Comparison of ENCODE assay signal across 8 cellular contexts in genomic region chr3:49028673-49029562, GRCh38. TPM values are rescaled to one million over a fixed set of nuclear protein-coding genes. Genes with fewer than 3 reads are reported as not detected.
DNase-seq lines count a peak whose midpoint lies in the region; ATAC-seq and TF ChIP-seq lines count a peak whose summit lies in the region.

Gene IMPDH2, minus strand, starts transcription at chr3:49029398. Its CDS starts 48 bp downstream, at chr3:49029350.

- no peaks in the 10 kb centered on the region for H3K27me3 ChIP-seq in spleen (replicated peaks in 1 of 7)

- H3K36me3 Mint-ChIP-seq in WTC11 = peaks cover 61% of the 10 kb centered on the region

- peaks cover 11 to 59% (median 42%) of the 10 kb centered on the region in 6 donors for H3K4me1 ChIP-seq in spleen

- intact Hi-C loops in spleen (cut with DNase I; ENCODE audit: low total_unique reads) = loop anchor here (10.0 kb wide), 1 partner anchor 76 kb away; the partner anchor contains the start of gene QARS1

- TF ChIP-seq CTCF in AG04449 (IDR thresholded peaks at IDR 0.05; ENCODE audit: insufficient read depth, low read length, missing control alignments) (peak; percentile 14), WTC11 (IDR thresholded peaks at IDR 0.05) (no peak), cardiac fibroblast (IDR thresholded peaks at IDR 0.05; ENCODE audit: low read depth, low read length) (no peak), spleen (IDR thresholded peaks at IDR 0.05 in 8 of 11, conservative IDR thresholded peaks at IDR 0.05 in 3 of 11) (peak in 6 of 11 experiments; percentile 12 to 42 (median 23))

- WGBS in spleen, 5 donors = 1 to 4% (median 2%) methylated on average over 27 to 55 of the region's 55 CpGs

- H3K27ac Mint-ChIP-seq in WTC11 = peak within 1 kb of the TSS; percentile 92

- no peaks in the 10 kb centered on the region for H3K27me3 Mint-ChIP-seq in WTC11 (ENCODE audit: low read depth)

- peaks cover 0 to 80% (median 69%) of the 10 kb centered on the region in 6 donors for H3K36me3 ChIP-seq in spleen

- peak within 1 kb of the TSS; percentile 90 for H3K4me3 Mint-ChIP-seq in WTC11

- H3K4me3 ChIP-seq in AG04449 (ENCODE audit: low read depth, low read length) (peak within 1 kb of the TSS; percentile 90), cardiac fibroblast (replicated peaks in 1 of 2; ENCODE audit: low read depth in 2 of 2, low read length in 2 of 2) (peak within 1 kb of the TSS; percentile 91 to 93), spleen (peak within 1 kb of the TSS; percentile 51 to 72 (median 54))

- TF ChIP-seq POLR2A in spleen (IDR thresholded peaks at IDR 0.05) = peak; percentile 69 to 97 (median 97)

- peaks cover 17% of the 10 kb centered on the region for H3K4me1 Mint-ChIP-seq in WTC11

- POLR2A ChIA-PET in AG04449 (lab: Yijun Ruan, JAX) (interaction anchor here (0.6 to 1.9 kb wide), 16 partner anchors 8 to 344 kb away, joined by 3 to 25 read pairs (median 6); partner anchors contain the start of genes DALRD3, LAMB2, P4HTM and QRICH1), WTC11 (lab: Charles Lee) (interaction anchor here (0.6 to 1.9 kb wide), 10 partner anchors 9 to 105 kb away, joined by 3 to 23 read pairs (median 4); partner anchors contain the start of genes DALRD3, QRICH1 and WDR6)

- H3K27ac ChIP-seq in spleen = peak within 1 kb of the TSS; percentile 77 to 94 (median 92)

- H3K9me3 ChIP-seq in spleen = no peaks in the 10 kb centered on the region

- H3K9me3 Mint-ChIP-seq in WTC11 = no peaks in the 10 kb centered on the region

- DNase-seq in AG04449 (ENCODE audit: low read depth, low spot score) (no peak), NCI-H226 (peak; percentile 84), WTC11 (ENCODE audit: low spot score) (peak; percentile 91), cardiac fibroblast (ENCODE audit: low read depth in 2 of 2) (peak; percentile 93 to 95), inferior parietal cortex (ENCODE audit: extremely low spot score) (peak; percentile 97), spleen (peak; percentile 99)

- CTCF ChIA-PET in AG04449 (lab: Yijun Ruan, JAX) (interaction anchor here (0.6 to 1.7 kb wide), 5 partner anchors 13 to 142 kb away, joined by 3 to 6 read pairs (median 3); partner anchors contain the start of gene WDR6), WTC11 (lab: Charles Lee) (interaction anchor here (0.6 to 1.7 kb wide), 7 partner anchors 15 to 593 kb away, joined by 3 to 9 read pairs (median 6); partner anchors contain the start of genes KLHDC8B, QRICH1 and USP4)

- ATAC-seq in GM18873 (IDR thresholded peaks at IDR 0.05; ENCODE audit: low FRiP score, unreplicated experiment) (peak; percentile 65), HG03135 (IDR thresholded peaks at IDR 0.05; ENCODE audit: unreplicated experiment) (peak; percentile 88), WTC11 (peak; percentile 91)

TF ChIP-seq in WTC11, 78 proteins besides CTCF, POLR2A, EP300 and RAD21 (continues in another document):
- peak; percentile 88; the same call in 1 of the 2 replicates for TF ChIP-seq MLX (CRISPR knock-in tag; IDR thresholded peaks at IDR 0.05)
- no peak for TF ChIP-seq NFYB (CRISPR knock-in tag; conservative IDR thresholded peaks at IDR 0.05; ENCODE audit: low read depth)
- TF ChIP-seq FOXP4 (CRISPR knock-in tag; IDR thresholded peaks at IDR 0.05) = peak; percentile 90; the same call in 1 of the 2 replicates
- TF ChIP-seq ETV6 (CRISPR knock-in tag; IDR thresholded peaks at IDR 0.05) = peak; percentile 93
- TF ChIP-seq, protein P1, sequence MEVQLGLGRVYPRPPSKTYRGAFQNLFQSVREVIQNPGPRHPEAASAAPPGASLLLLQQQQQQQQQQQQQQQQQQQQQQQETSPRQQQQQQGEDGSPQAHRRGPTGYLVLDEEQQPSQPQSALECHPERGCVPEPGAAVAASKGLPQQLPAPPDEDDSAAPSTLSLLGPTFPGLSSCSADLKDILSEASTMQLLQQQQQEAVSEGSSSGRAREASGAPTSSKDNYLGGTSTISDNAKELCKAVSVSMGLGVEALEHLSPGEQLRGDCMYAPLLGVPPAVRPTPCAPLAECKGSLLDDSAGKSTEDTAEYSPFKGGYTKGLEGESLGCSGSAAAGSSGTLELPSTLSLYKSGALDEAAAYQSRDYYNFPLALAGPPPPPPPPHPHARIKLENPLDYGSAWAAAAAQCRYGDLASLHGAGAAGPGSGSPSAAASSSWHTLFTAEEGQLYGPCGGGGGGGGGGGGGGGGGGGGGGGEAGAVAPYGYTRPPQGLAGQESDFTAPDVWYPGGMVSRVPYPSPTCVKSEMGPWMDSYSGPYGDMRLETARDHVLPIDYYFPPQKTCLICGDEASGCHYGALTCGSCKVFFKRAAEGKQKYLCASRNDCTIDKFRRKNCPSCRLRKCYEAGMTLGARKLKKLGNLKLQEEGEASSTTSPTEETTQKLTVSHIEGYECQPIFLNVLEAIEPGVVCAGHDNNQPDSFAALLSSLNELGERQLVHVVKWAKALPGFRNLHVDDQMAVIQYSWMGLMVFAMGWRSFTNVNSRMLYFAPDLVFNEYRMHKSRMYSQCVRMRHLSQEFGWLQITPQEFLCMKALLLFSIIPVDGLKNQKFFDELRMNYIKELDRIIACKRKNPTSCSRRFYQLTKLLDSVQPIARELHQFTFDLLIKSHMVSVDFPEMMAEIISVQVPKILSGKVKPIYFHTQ (CRISPR knock-in tag; IDR thresholded peaks at IDR 0.05) = peak; percentile 87; the same call in 1 of the 2 replicates
- TF ChIP-seq ZNF396 (CRISPR knock-in tag; IDR thresholded peaks at IDR 0.05; ENCODE audit: borderline replicate concordance) = no peak
- TF ChIP-seq, protein P2, sequence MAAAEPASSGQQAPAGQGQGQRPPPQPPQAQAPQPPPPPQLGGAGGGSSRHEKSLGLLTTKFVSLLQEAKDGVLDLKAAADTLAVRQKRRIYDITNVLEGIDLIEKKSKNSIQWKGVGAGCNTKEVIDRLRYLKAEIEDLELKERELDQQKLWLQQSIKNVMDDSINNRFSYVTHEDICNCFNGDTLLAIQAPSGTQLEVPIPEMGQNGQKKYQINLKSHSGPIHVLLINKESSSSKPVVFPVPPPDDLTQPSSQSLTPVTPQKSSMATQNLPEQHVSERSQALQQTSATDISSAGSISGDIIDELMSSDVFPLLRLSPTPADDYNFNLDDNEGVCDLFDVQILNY (CRISPR knock-in tag; IDR thresholded peaks at IDR 0.05) = peak; percentile 96
- peak; percentile 74; the same call in 1 of the 2 replicates for TF ChIP-seq E2F4 (CRISPR knock-in tag; IDR thresholded peaks at IDR 0.05; ENCODE audit: borderline replicate concordance, low read depth)
- TF ChIP-seq FOXK1 (CRISPR knock-in tag; IDR thresholded peaks at IDR 0.05) = peak; percentile 87
- TF ChIP-seq ZNF317 (CRISPR knock-in tag; IDR thresholded peaks at IDR 0.05; ENCODE audit: borderline replicate concordance, low read depth) = 0 out of 2 replicates have a peak, but pooled peaks have one; percentile 36
- peak; percentile 67; the same call in 1 of the 2 replicates for TF ChIP-seq NFE2L1 (CRISPR knock-in tag; IDR thresholded peaks at IDR 0.05)
- TF ChIP-seq PRRX2 (CRISPR knock-in tag; IDR thresholded peaks at IDR 0.05) = peak; percentile 90
- TF ChIP-seq ZBTB21 (CRISPR knock-in tag; IDR thresholded peaks at IDR 0.05; ENCODE audit: borderline replicate concordance) = peak; percentile 96
- peak; percentile 90 for TF ChIP-seq NFATC4 (CRISPR knock-in tag; IDR thresholded peaks at IDR 0.05)
- peak; percentile 92 for TF ChIP-seq ZMAT4 (CRISPR knock-in tag; IDR thresholded peaks at IDR 0.05)
- TF ChIP-seq ZNF416 (CRISPR knock-in tag; IDR thresholded peaks at IDR 0.05) = peak; percentile 94

RNA-seq across cellular contexts. Expression of gene IMPDH2, which starts in this region (rescaled TPM):
- total RNA-seq in WTC11 (2021) (449 to 472 TPM (median 452 TPM) in 3 replicates), spleen (100 to 1,000 TPM in 2 of 7 donors, 10 to 100 TPM in 5; 84.4 to 104 (median 90.8) TPM)
- 100 to 1,000 TPM in 2 of 3 donors, 10 to 100 TPM in 1; 99.2 to 127 (median 102) TPM for polyA plus RNA-seq in spleen

Comparison
In these comparisons a context has a peak if more than half of its experiments do, and no peak if none do; other contexts are left out.
1. CTCF ChIP-seq: peak in AG04449 (single experiment) and spleen (6 of 11); none in WTC11 (single experiment) and cardiac fibroblast (single experiment).
2. Peak in every context shown above with its lines, with median percentiles within 50 percentile points of each other: H3K4me3 ChIP-seq and ATAC-seq.